Comparison of ENCODE assay signal across 8 cellular contexts in the genomic region with DNA sequence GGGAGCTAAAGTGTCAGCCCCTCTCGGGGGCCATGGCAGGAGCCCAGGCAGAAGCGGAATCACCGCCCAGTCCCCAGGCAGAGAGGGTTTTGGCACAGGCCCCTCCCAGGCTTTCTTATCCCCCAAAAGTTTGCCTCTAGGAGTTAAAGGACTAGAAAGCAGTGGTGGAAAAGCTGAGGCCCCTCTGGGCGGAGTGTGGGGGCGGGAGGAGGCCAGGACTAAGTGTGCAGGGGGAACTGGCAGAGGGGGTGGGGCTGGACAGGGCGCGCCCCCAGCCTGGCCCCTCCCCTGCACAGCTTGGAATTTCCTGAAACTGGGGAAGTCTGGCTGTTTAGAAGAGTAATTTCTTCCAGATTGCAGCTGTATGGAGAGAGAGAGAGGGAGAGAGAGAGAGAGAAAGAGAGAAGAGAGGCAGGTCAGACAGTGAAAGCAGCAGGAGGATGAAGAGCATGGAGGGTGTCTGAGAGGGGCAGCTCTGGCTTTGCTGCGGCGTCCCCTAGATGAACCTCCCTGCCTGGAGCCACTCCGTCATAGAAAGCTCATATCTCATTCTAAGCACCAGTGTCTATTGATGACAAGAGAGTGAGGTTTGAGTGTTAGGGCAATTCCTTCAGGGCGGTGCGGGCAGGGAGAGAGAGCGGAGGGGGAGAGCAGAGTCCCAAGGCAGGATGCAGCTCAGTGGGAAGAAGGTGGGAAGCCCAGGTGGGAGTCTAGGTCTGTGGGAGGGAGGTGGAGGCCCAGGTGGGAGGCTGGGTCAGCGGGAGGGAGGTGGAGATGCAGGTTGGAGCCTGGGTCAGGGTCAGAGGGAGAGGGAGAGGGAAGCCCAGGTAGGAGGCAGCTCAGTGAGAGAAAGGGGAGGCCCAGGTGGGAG. TPM values are rescaled to one million over a fixed set of nuclear protein-coding genes. Genes with fewer than 3 reads are reported as not detected.
DNase-seq lines count a peak whose midpoint lies in the region; ATAC-seq, FAIRE-seq and TF ChIP-seq lines count a peak whose summit lies in the region.

A gene with protein sequence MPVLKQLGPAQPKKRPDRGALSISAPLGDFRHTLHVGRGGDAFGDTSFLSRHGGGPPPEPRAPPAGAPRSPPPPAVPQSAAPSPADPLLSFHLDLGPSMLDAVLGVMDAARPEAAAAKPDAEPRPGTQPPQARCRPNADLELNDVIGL (minus strand): TSS at position 226 of the 871 bp plus-strand sequence. CDS start 7,749 bp downstream, outside the sequence.

- peak; percentile 57 for ATAC-seq in activated naive CD8-positive, alpha-beta T cell treated with anti-CD3 and anti-CD28 coated beads, Interleukin-2, amount 50 U/mL, for 24 hours
- ATAC-seq in heart right ventricle (peak; percentile 90 to 95 (median 94)), GM21515 (IDR thresholded peaks at IDR 0.05; ENCODE audit: unreplicated experiment) (no peak), GM21529 (IDR thresholded peaks at IDR 0.05; ENCODE audit: unreplicated experiment) (no peak)

- WGBS in heart right ventricle, 2 donors, result 8 to 9% methylated on average over 14 of the region's 14 CpGs

- peak within 1 kb of the TSS; percentile 49 to 89 (median 81) for H3K27ac ChIP-seq in heart right ventricle
- peak within 1 kb of the TSS; percentile 61 for H3K27ac ChIP-seq in rectal smooth muscle tissue (ENCODE audit: low read depth, low read length)

- no peak within 1 kb of the TSS for H3K27ac Mint-ChIP-seq in activated naive CD8-positive, alpha-beta T cell treated with anti-CD3 and anti-CD28 coated beads, Interleukin-2, amount 50 U/mL, for 24 hours

- H3K27me3 Mint-ChIP-seq in activated naive CD8-positive, alpha-beta T cell treated with anti-CD3 and anti-CD28 coated beads, Interleukin-2, amount 50 U/mL, for 24 hours, result peaks cover 58% of the 10 kb centered on the region

- H3K9me3 Mint-ChIP-seq in activated naive CD8-positive, alpha-beta T cell treated with anti-CD3 and anti-CD28 coated beads, Interleukin-2, amount 50 U/mL, for 24 hours, result no peaks in the 10 kb centered on the region

- peak within 1 kb of the TSS; percentile 68 for H3K9ac ChIP-seq in rectal smooth muscle tissue (ENCODE audit: low read length)

- DNase-seq in H54 (ENCODE audit: insufficient read length, low spot score), result peak; percentile 89
- DNase-seq in activated naive CD8-positive, alpha-beta T cell treated with anti-CD3 and anti-CD28 coated beads, Interleukin-2, amount 50 U/mL, for 24 hours, result peak; percentile 54
- DNase-seq in heart right ventricle, result peak; percentile 76 to 87
- DNase-seq in SW 1271 (lab: John Stamatoyannopoulos, UW), result no peak
- no peak for DNase-seq in LoVo (ENCODE audit: low spot score)

- 0 out of 2 replicates have a peak, but pooled peaks have one; percentile 16 for TF ChIP-seq POLR2A in H54 (IDR thresholded peaks at IDR 0.05; ENCODE audit: low read depth, low read length)

- H3K4me3 ChIP-seq in heart right ventricle (peak within 1 kb of the TSS; percentile 14 to 58 (median 52)), rectal smooth muscle tissue (ENCODE audit: low read length) (peak within 1 kb of the TSS; percentile 47)

- intact Hi-C loops in heart right ventricle (cut with DNase I), result no loop called here

- FAIRE-seq in H54 (lab: Jason Lieb, UNC), result no peak

- H3K4me1 ChIP-seq in heart right ventricle (peaks cover 5 to 44% (median 36%) of the 10 kb centered on the region in 9 donors), rectal smooth muscle tissue (ENCODE audit: control insufficient read depth, insufficient read depth, low read length) (no peaks in the 10 kb centered on the region)

- no peak for TF ChIP-seq CTCF in heart right ventricle (IDR thresholded peaks at IDR 0.05)

- H3K36me3 Mint-ChIP-seq in activated naive CD8-positive, alpha-beta T cell treated with anti-CD3 and anti-CD28 coated beads, Interleukin-2, amount 50 U/mL, for 24 hours (ENCODE audit: low read depth), result no peaks in the 10 kb centered on the region

- peaks cover 22% of the 10 kb centered on the region for H3K4me1 Mint-ChIP-seq in activated naive CD8-positive, alpha-beta T cell treated with anti-CD3 and anti-CD28 coated beads, Interleukin-2, amount 50 U/mL, for 24 hours

- no peak within 1 kb of the TSS for H3K4me3 Mint-ChIP-seq in activated naive CD8-positive, alpha-beta T cell treated with anti-CD3 and anti-CD28 coated beads, Interleukin-2, amount 50 U/mL, for 24 hours

- H3K27me3 ChIP-seq in heart right ventricle (peaks cover 0 to 85% (median 20%) of the 10 kb centered on the region in 7 donors), rectal smooth muscle tissue (ENCODE audit: control insufficient read depth, insufficient read depth, low read length) (no peaks in the 10 kb centered on the region)

- H3K36me3 ChIP-seq in heart right ventricle, result no peaks in the 10 kb centered on the region
- H3K36me3 ChIP-seq in rectal smooth muscle tissue (ENCODE audit: control insufficient read depth, insufficient read depth, low read length), result no peaks in the 10 kb centered on the region

- H3K9me3 ChIP-seq in heart right ventricle, result no peaks in the 10 kb centered on the region

RNA-seq across cellular contexts. Expression of the gene that starts here (rescaled TPM):
- total RNA-seq in heart right ventricle, result 10 to 100 TPM in 5 of 10 donors, 1 to 10 TPM in 5; 5.3 to 22.8 (median 9.7) TPM
- 10 to 100 TPM; 11.2 to 21.9 TPM for polyA plus RNA-seq in heart right ventricle

Comparison
In these comparisons a context has a peak if more than half of its experiments do, and no peak if none do; other contexts are left out.
1. DNase-seq: peak in H54 (single experiment), activated naive CD8-positive, alpha-beta T cell treated with anti-CD3 and anti-CD28 coated beads, Interleukin-2, amount 50 U/mL, for 24 hours (single experiment) and heart right ventricle (2 of 2); none in SW 1271 (0 of 2) and LoVo (single experiment).
2. ATAC-seq: peak in activated naive CD8-positive, alpha-beta T cell treated with anti-CD3 and anti-CD28 coated beads, Interleukin-2, amount 50 U/mL, for 24 hours (single experiment) and heart right ventricle (8 of 8); none in GM21515 (single experiment) and GM21529 (single experiment).